In the genomic region with DNA sequence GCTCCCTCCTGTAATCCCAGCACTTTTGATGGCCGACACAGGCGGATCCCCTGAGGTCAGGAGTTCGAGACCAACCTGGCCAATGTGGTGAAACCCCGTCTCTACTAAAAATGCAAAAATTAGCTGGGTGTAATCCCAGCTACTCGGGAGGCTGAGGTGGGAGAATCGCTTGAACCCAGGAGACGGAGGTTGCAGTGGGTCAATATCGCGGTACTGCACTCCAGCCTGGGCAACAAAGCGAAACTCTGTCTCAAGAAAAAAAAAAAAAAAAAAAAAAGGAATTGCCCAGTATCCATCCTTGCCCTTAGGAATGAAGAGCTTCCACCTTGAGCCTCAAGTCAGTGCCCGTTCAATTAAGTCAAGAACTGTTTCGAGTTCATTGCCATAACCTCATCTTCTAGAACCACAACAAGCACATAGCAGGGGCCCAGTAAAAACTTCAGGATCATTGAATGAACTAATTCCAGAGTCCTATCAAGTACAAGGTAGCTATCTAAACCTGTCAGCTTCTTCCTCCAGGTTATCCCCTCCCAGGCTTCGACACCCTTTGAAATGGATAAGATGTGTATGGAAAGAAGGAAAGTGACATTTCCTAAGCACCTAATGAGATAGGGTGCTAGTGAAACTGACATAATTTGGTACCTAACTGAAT, we compare ENCODE assay signal across 1 cellular context.
TF ChIP-seq lines count a peak whose summit lies in the region.

No MANE protein-coding gene starts in this region.

TF ChIP-seq in K562, 482 proteins besides CTCF, POLR2A, EP300 and RAD21:
- TF ChIP-seq ADNP (tag; IDR thresholded peaks at IDR 0.05) = 0 out of 2 replicates have a peak, but pooled peaks have one; percentile 35
- 0 out of 2 replicates have a peak, but pooled peaks have one; percentile 12 for TF ChIP-seq CC2D1A (IDR thresholded peaks at IDR 0.05)
- no peak for TF ChIP-seq DEAF1 (CRISPR knock-in tag; IDR thresholded peaks at IDR 0.05)
TF ChIP-seq in K562: peak in this region for 2.
